ENCODE assay signal across 17 cellular contexts in genomic region chr4:306551-306961, GRCh38. TPM values are rescaled to one million over a fixed set of nuclear protein-coding genes. Genes with fewer than 3 reads are reported as not detected.
DNase-seq lines count a peak whose midpoint lies in the region; ATAC-seq, FAIRE-seq and TF ChIP-seq lines count a peak whose summit lies in the region.
"Had no signal": no experiment of that assay in that cellular context is flagged by ENCODE, and none has a peak within 500 bp of the region (broad histone marks: within the 10 kb centered on the region; RNA-seq: fewer than 3 reads in every experiment).

No MANE protein-coding gene starts in this region.

- DNase-seq in NOMO-1 (lab: John Stamatoyannopoulos, UW; ENCODE audit: unreplicated experiment in 2 of 2): peak; percentile 22 to 65
- peak; percentile 72 for DNase-seq in naive B cell
- DNase-seq in anterior cingulate cortex (lab: John Stamatoyannopoulos, UW): no peak
- no peak for DNase-seq in left lung
- DNase-seq in H54 (ENCODE audit: insufficient read length, low spot score): no peak
- DNase-seq: activated CD4-positive, alpha-beta T cell treated with anti-CD3 and anti-CD28 coated beads, Interleukin-2, amount 50 U/mL, for 48 hours; activated naive CD8-positive, alpha-beta T cell treated with anti-CD3 and anti-CD28 coated beads, Interleukin-2, amount 10 ng/mL, durations not matched to agents 7 days and 5 days; CD8-positive, alpha-beta memory T cell; kidney glomerular epithelial cell; NCI-H1105; NCI-H748 treated with DMSO at 0.1 percent for 48 hours; stimulated activated CD4-positive, alpha-beta T cell treated with anti-CD3 and anti-CD28 coated beads, Interleukin-12 subunit alpha, Interleukin-12 subunit beta, amount 100 ng/mL, for 4 hours had no signal

- H3K27me3 Mint-ChIP-seq in naive B cell: peaks cover 0 to 8% (median 7%) of the 10 kb centered on the region in 3 donors

- H3K4me1 Mint-ChIP-seq in naive B cell: peaks cover 11 to 35% (median 15%) of the 10 kb centered on the region in 3 donors

- no peak for TF ChIP-seq POLR2A in GM18505 (IDR thresholded peaks at IDR 0.05; ENCODE audit: borderline replicate concordance, extremely low read depth, insufficient read depth, insufficient read length)
- no peak for TF ChIP-seq POLR2A in H54 (IDR thresholded peaks at IDR 0.05; ENCODE audit: low read depth, low read length)

- H3K27ac ChIP-seq in left lung: no peak overlapping the region

- H3K9me3 ChIP-seq in left lung: peaks cover 0 to 38% of the 10 kb centered on the region in 2 donors
- H3K9me3 ChIP-seq: HAP-1 had no signal

- H3K27me3 ChIP-seq in left lung: peaks cover 0 to 33% of the 10 kb centered on the region in 2 donors

- no peak for FAIRE-seq in H54 (lab: Jason Lieb, UNC)

- peaks cover 10 to 88% (median 77%) of the 10 kb centered on the region in 7 donors for H3K9me3 Mint-ChIP-seq in naive B cell

- peak overlapping the region in 6 of 8 donors; percentile 14 to 59 (median 46) for H3K4me3 Mint-ChIP-seq in naive B cell
- H3K4me3 Mint-ChIP-seq: activated naive CD8-positive, alpha-beta T cell treated with anti-CD3 and anti-CD28 coated beads, Interleukin-2, amount 10 ng/mL, durations not matched to agents 7 days and 5 days; neural crest cell had no signal

- no peaks in the 10 kb centered on the region for H3K36me3 ChIP-seq in left lung
- H3K36me3 ChIP-seq: HAP-1 had no signal

- H3K36me3 Mint-ChIP-seq in naive B cell: peaks cover 4 to 31% of the 10 kb centered on the region in 2 donors

- peak overlapping the region; percentile 72 to 94 (median 90) for H3K27ac Mint-ChIP-seq in naive B cell
- H3K27ac Mint-ChIP-seq: activated naive CD8-positive, alpha-beta T cell treated with anti-CD3 and anti-CD28 coated beads, Interleukin-2, amount 10 ng/mL, durations not matched to agents 7 days and 5 days had no signal

- H3K4me3 ChIP-seq in left lung: no peak overlapping the region
- H3K4me3 ChIP-seq: HAP-1 had no signal

- peak; percentile 83 for ATAC-seq in GM18505 (IDR thresholded peaks at IDR 0.05; ENCODE audit: unreplicated experiment)
- peak; percentile 51 for ATAC-seq in HG02973 (IDR thresholded peaks at IDR 0.05; ENCODE audit: unreplicated experiment)
- peak; percentile 89 to 93 for ATAC-seq in naive B cell (ENCODE audit: low read depth in 2 of 2)
- no peak for ATAC-seq in left lung
- no peak for ATAC-seq in HG03442 (IDR thresholded peaks at IDR 0.05; ENCODE audit: unreplicated experiment)

- TF ChIP-seq CTCF in left lung (IDR thresholded peaks at IDR 0.05): no peak

- intact Hi-C loops in left lung (cut with DNase I): no loop called here

- no peaks in the 10 kb centered on the region for H3K4me1 ChIP-seq in left lung
- H3K4me1 ChIP-seq: HAP-1 had no signal

RNA-seq across cellular contexts. Expression of gene ZNF732, which starts 1.3 kb away (rescaled TPM):
- polyA plus RNA-seq in naive B cell (ENCODE audit: low read depth in 6 of 6): under 1 TPM in 1 of 6 donors, not detected in 5; 0.37 TPM
- under 1 TPM; 0.21 to 0.47 TPM for total RNA-seq in left lung
- total RNA-seq: activated naive CD8-positive, alpha-beta T cell treated with anti-CD3 and anti-CD28 coated beads, Interleukin-2, amount 10 ng/mL, durations not matched to agents 7 days and 5 days; CD8-positive, alpha-beta memory T cell had no signal
- polyA plus RNA-seq: CD8-positive, alpha-beta memory T cell had no signal

RNA-seq across cellular contexts. Expression of gene ZNF141, which starts 31.1 kb away (rescaled TPM):
- polyA plus RNA-seq in naive B cell (ENCODE audit: low read depth in 6 of 6): 10 to 100 TPM; 11.5 to 19.1 (median 15.3) TPM
- 10 to 100 TPM; 15.8 to 16.5 TPM for total RNA-seq in left lung

Comparison
In these comparisons a context has a peak if more than half of its experiments do, and no peak if none do; other contexts are left out.
1. ATAC-seq: peak in GM18505 (single experiment), HG02973 (single experiment) and naive B cell (2 of 2); none in left lung (single experiment) and HG03442 (single experiment).
2. DNase-seq: peak in NOMO-1 (2 of 2) and naive B cell (single experiment); none in anterior cingulate cortex (0 of 58), left lung (0 of 2) and H54 (single experiment).